Comparison of ENCODE assay signal across 9 cellular contexts in genomic region chr1:19918057-19918456, GRCh38. TPM values are rescaled to one million over a fixed set of nuclear protein-coding genes. Genes with fewer than 3 reads are reported as not detected.
DNase-seq lines count a peak whose midpoint lies in the region; ATAC-seq and TF ChIP-seq lines count a peak whose summit lies in the region.
"Had no signal": no experiment of that assay in that cellular context is flagged by ENCODE, and none has a peak within 500 bp of the region (broad histone marks: within the 10 kb centered on the region; RNA-seq: fewer than 3 reads in every experiment).

No MANE protein-coding gene starts in this region.

- TF ChIP-seq RAD21 in Ishikawa (IDR thresholded peaks at IDR 0.05; ENCODE audit: low read depth) (peak; percentile 96), neural cell (conservative IDR thresholded peaks at IDR 0.05) (peak; percentile 99)

- no peak overlapping the region for H3K9ac ChIP-seq in fibroblast of lung (ENCODE audit: insufficient read depth, low read length)
- H3K9ac ChIP-seq in neural cell (ENCODE audit: low read length), result no peak overlapping the region

- no peaks in the 10 kb centered on the region for H3K9me3 Mint-ChIP-seq in activated T-cell treated with anti-CD3 and anti-CD28 coated beads, Interleukin-2, amount 50 U/mL, for 24 hours
- H3K9me3 Mint-ChIP-seq: activated naive CD4-positive, alpha-beta T cell treated with anti-CD3 and anti-CD28 coated beads, Interleukin-2, amount 50 U/mL, for 24 hours had no signal

- H3F3A ChIP-seq in neural cell (ENCODE audit: insufficient read depth, low read length, poor library complexity, severe bottlenecking), result no peaks in the 10 kb centered on the region

- no peak overlapping the region for H3K4me3 ChIP-seq in fibroblast of lung (replicated peaks in 1 of 4; ENCODE audit: control extremely low read depth in 1 of 4, insufficient read depth in 1 of 4, low read depth in 3 of 4, low read length in 4 of 4)
- no peak overlapping the region for H3K4me3 ChIP-seq in neural cell (ENCODE audit: low read length)

- H3K36me3 Mint-ChIP-seq in activated T-cell treated with anti-CD3 and anti-CD28 coated beads, Interleukin-2, amount 50 U/mL, for 24 hours (ENCODE audit: low read depth), result peaks cover 22% of the 10 kb centered on the region
- H3K36me3 Mint-ChIP-seq: activated naive CD4-positive, alpha-beta T cell treated with anti-CD3 and anti-CD28 coated beads, Interleukin-2, amount 50 U/mL, for 24 hours had no signal

- ATAC-seq in HG02938 (IDR thresholded peaks at IDR 0.05; ENCODE audit: unreplicated experiment), result no peak

- H3K27me3 Mint-ChIP-seq in activated T-cell treated with anti-CD3 and anti-CD28 coated beads, Interleukin-2, amount 50 U/mL, for 24 hours, result no peaks in the 10 kb centered on the region
- H3K27me3 Mint-ChIP-seq: activated naive CD4-positive, alpha-beta T cell treated with anti-CD3 and anti-CD28 coated beads, Interleukin-2, amount 50 U/mL, for 24 hours had no signal

- H3K36me3 ChIP-seq in fibroblast of lung (ENCODE audit: control insufficient read depth, insufficient read depth, low read length) (peaks cover 3% of the 10 kb centered on the region), neural cell (ENCODE audit: insufficient read depth, low read length) (no peaks in the 10 kb centered on the region)

- no peaks in the 10 kb centered on the region for H3K9me2 ChIP-seq in neural cell (ENCODE audit: insufficient read depth, low read length)

- TF ChIP-seq CTCF in fibroblast of lung (conservative IDR thresholded peaks at IDR 0.05 in 1 of 2, IDR thresholded peaks at IDR 0.05 in 1 of 2; ENCODE audit: low read depth in 1 of 2, low read length in 2 of 2), result peak; percentile 95 to 96
- TF ChIP-seq CTCF in neural cell (IDR thresholded peaks at IDR 0.05; ENCODE audit: poor library complexity, severe bottlenecking), result peak; percentile 97

- H3K9me3 ChIP-seq in fibroblast of lung (ENCODE audit: control insufficient read depth, insufficient read depth, low read depth, low read length) (no peaks in the 10 kb centered on the region), neural cell (ENCODE audit: low read length) (no peaks in the 10 kb centered on the region)

- H3K79me2 ChIP-seq in fibroblast of lung (ENCODE audit: control insufficient read depth, insufficient read depth, low read length), result no peaks in the 10 kb centered on the region
- H3K79me2 ChIP-seq in neural cell (replicated peaks; ENCODE audit: insufficient read depth, low read length), result no peaks in the 10 kb centered on the region

- H3K4me1 ChIP-seq in fibroblast of lung (ENCODE audit: control insufficient read depth, extremely low read depth, insufficient read depth, low read length), result no peaks in the 10 kb centered on the region

- no peak overlapping the region for H2AFZ ChIP-seq in fibroblast of lung (ENCODE audit: low read length)
- H2AFZ ChIP-seq in neural cell (ENCODE audit: low read depth, low read length), result no peak overlapping the region

- no peak overlapping the region for H3K4me2 ChIP-seq in fibroblast of lung (ENCODE audit: extremely low read depth, insufficient read depth, low read length)
- H3K4me2 ChIP-seq in neural cell (ENCODE audit: low read length), result no peak overlapping the region

- DNase-seq in D341Med (ENCODE audit: low spot score) (peak; percentile 81), OCI-M2 (lab: John Stamatoyannopoulos, UW; ENCODE audit: unreplicated experiment) (peak; percentile 21), fibroblast of lung (ENCODE audit: low read depth in 2 of 2) (peak; percentile 66 to 83)
- peak; percentile 85 for DNase-seq in activated T-cell treated with anti-CD3 and anti-CD28 coated beads, Interleukin-2, amount 50 U/mL, for 24 hours
- peak; percentile 71 for DNase-seq in stimulated activated naive CD4-positive, alpha-beta T cell treated with Interleukin-2 at 50 U/mL for 16 hours (lab: John Stamatoyannopoulos, UW)

- no peak overlapping the region for H3K27ac Mint-ChIP-seq in activated T-cell treated with anti-CD3 and anti-CD28 coated beads, Interleukin-2, amount 50 U/mL, for 24 hours
- H3K27ac Mint-ChIP-seq: activated naive CD4-positive, alpha-beta T cell treated with anti-CD3 and anti-CD28 coated beads, Interleukin-2, amount 50 U/mL, for 24 hours had no signal

- no peak overlapping the region for H3K4me3 Mint-ChIP-seq in activated T-cell treated with anti-CD3 and anti-CD28 coated beads, Interleukin-2, amount 50 U/mL, for 24 hours
- H3K4me3 Mint-ChIP-seq: activated naive CD4-positive, alpha-beta T cell treated with anti-CD3 and anti-CD28 coated beads, Interleukin-2, amount 50 U/mL, for 24 hours had no signal

- H3K27ac ChIP-seq in fibroblast of lung (ENCODE audit: insufficient read depth, low read length), result no peak overlapping the region
- H3K27ac ChIP-seq in neural cell (ENCODE audit: low read length), result no peak overlapping the region

- H3K27me3 ChIP-seq in fibroblast of lung (ENCODE audit: control insufficient read depth, insufficient read depth, low read length) (no peaks in the 10 kb centered on the region), neural cell (ENCODE audit: insufficient read depth, low read depth, low read length) (no peaks in the 10 kb centered on the region)

- no peaks in the 10 kb centered on the region for H4K20me1 ChIP-seq in fibroblast of lung (ENCODE audit: control insufficient read depth, extremely low read depth, insufficient read depth, low read length)
- no peaks in the 10 kb centered on the region for H4K20me1 ChIP-seq in neural cell (ENCODE audit: insufficient read depth)

- peaks cover 2% of the 10 kb centered on the region for H3K4me1 Mint-ChIP-seq in activated T-cell treated with anti-CD3 and anti-CD28 coated beads, Interleukin-2, amount 50 U/mL, for 24 hours (ENCODE audit: low read depth)

- TF ChIP-seq EP300 in Ishikawa (IDR thresholded peaks at IDR 0.05; ENCODE audit: borderline replicate concordance) (no peak), neural cell (conservative IDR thresholded peaks at IDR 0.05; ENCODE audit: poor library complexity, severe bottlenecking) (no peak)

TF ChIP-seq in Ishikawa, 13 proteins besides CTCF, POLR2A, EP300 and RAD21:
- TF ChIP-seq TEAD4 (IDR thresholded peaks at IDR 0.05), result no peak

TF ChIP-seq in neural cell, 6 proteins besides CTCF, POLR2A, EP300 and RAD21:
- no peak for TF ChIP-seq TAF1 (IDR thresholded peaks at IDR 0.05; ENCODE audit: low read depth)
- peak; percentile 99 for TF ChIP-seq SMC3 (conservative IDR thresholded peaks at IDR 0.05; ENCODE audit: poor library complexity)

RNA-seq across cellular contexts. Expression of gene PLA2G2E, which starts 5.4 kb away (rescaled TPM):
- total RNA-seq in fibroblast of lung, result not detected in 2 replicates
- polyA plus RNA-seq in fibroblast of lung (not detected in 2 replicates), neural cell (not detected in 2 replicates)
- not detected in 2 replicates for polyA plus RNA-seq in fibroblast of lung (2012)
- polyA minus RNA-seq in fibroblast of lung (ENCODE audit: low replicate concordance) (not detected in 2 replicates), neural cell (not detected in 2 replicates)

RNA-seq across cellular contexts. Expression of gene OTUD3, which starts 35.9 kb away (rescaled TPM):
- total RNA-seq in fibroblast of lung, result 5.0 and 5.1 TPM in 2 replicates
- polyA plus RNA-seq in fibroblast of lung (2.9 and 3.0 TPM in 2 replicates), neural cell (21.3 and 24.0 TPM in 2 replicates)
- 2.0 and 2.5 TPM in 2 replicates for polyA plus RNA-seq in fibroblast of lung (2012)
- polyA minus RNA-seq in fibroblast of lung (ENCODE audit: low replicate concordance) (0.24 and 0.26 TPM in 2 replicates), neural cell (26.5 and 27.7 TPM in 2 replicates)

Comparison
In these comparisons a context has a peak if more than half of its experiments do, and no peak if none do; other contexts are left out.
1. DNase-seq: peak in every context shown above with its lines; median percentile 85 in activated T-cell treated with anti-CD3 and anti-CD28 coated beads, Interleukin-2, amount 50 U/mL, for 24 hours; 81 in D341Med; 74 in fibroblast of lung; 71 in stimulated activated naive CD4-positive, alpha-beta T cell treated with Interleukin-2 at 50 U/mL for 16 hours; 21 in OCI-M2.